31 cellular contexts compared by ENCODE assay signal in the genomic region with DNA sequence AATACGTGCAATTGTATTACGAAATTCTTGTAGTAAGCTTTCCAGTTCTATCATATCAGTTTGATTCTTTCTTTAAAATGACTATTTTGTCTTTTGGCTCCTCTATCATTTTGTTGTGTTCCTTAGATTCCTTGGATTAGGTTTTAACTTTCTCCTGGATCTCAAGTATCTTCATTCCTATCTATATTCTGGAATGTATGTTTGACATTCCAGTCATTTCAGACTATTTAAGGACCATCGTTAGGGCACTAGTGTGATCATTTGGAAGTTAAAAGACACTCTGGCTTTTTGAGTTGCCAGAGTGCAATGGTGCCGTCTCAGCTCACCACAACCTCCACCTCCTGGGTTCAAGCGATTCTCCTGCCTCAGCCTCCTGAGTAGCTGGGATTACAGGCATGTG. TPM values are rescaled to one million over a fixed set of nuclear protein-coding genes. Genes with fewer than 3 reads are reported as not detected.
"Had no signal": no experiment of that assay in that cellular context is flagged by ENCODE, and none has a peak within 500 bp of the region (broad histone marks: within the 10 kb centered on the region; RNA-seq: fewer than 3 reads in every experiment).

No MANE protein-coding gene starts in this region.

- DNase-seq: cortex of kidney; effector memory CD8-positive, alpha-beta T cell; erythroblast; esophagus squamous epithelium; foreskin melanocyte; glutamatergic neuron; heart right ventricle; hippocampal formation; immature natural killer cell; left ventricle myocardium superior; midbrain; naive thymus-derived CD4-positive, alpha-beta T cell; stimulated activated CD4-positive, alpha-beta T cell treated with anti-CD3 and anti-CD28 coated beads, Interleukin-2, amount 100 ng/mL, for 24 hours; stimulated activated CD4-positive, alpha-beta T cell treated with anti-CD3 and anti-CD28 coated beads, Interleukin-4, amount 100 ng/mL, for 4 hours; stimulated activated naive CD8-positive, alpha-beta T cell treated with anti-CD3 and anti-CD28 coated beads, Interleukin-15, Interleukin-2, amounts not matched to agents 100 U/mL and 50 U/mL, for 24 hours; substantia nigra; testis; tibial artery had no signal

- H3K9me3 Mint-ChIP-seq: effector memory CD8-positive, alpha-beta T cell; type B pancreatic cell had no signal

- H2AFZ ChIP-seq: neural progenitor cell, parathyroid adenoma had no signal

- H3K27ac Mint-ChIP-seq: effector memory CD8-positive, alpha-beta T cell; immature natural killer cell; memory B cell; naive thymus-derived CD4-positive, alpha-beta T cell; nephron; neural progenitor cell; progenitor cell of endocrine pancreas; stimulated activated memory B cell treated with anti-CD40 and anti-IgM and Interleukin-4, amounts not matched to agents 10 μg/mL and 1 μg/mL and 100 μg/mL, for 72 hours; type B pancreatic cell had no signal

- H3K4me1 Mint-ChIP-seq: immature natural killer cell; memory B cell; naive thymus-derived CD4-positive, alpha-beta T cell; neural progenitor cell; stimulated activated memory B cell treated with anti-CD40 and anti-IgM and Interleukin-4, amounts not matched to agents 10 μg/mL and 1 μg/mL and 100 μg/mL, for 72 hours had no signal

- H3K27me3 ChIP-seq: heart right ventricle, neural progenitor cell, testis, tibial artery had no signal

- H3K9me3 ChIP-seq: testis had no signal

- H3K36me3 ChIP-seq: esophagus squamous epithelium, heart right ventricle, neural progenitor cell, tibial artery had no signal

- H3K79me2 ChIP-seq: parathyroid adenoma had no signal

- FAIRE-seq: endometrium, keratinocyte had no signal

- H3K36me3 Mint-ChIP-seq: neural progenitor cell, type B pancreatic cell had no signal

- H3K4me3 ChIP-seq: esophagus squamous epithelium, heart right ventricle, lung, neural progenitor cell, testis, tibial artery had no signal

- H3K4me1 ChIP-seq: esophagus squamous epithelium, heart right ventricle, neural progenitor cell, parathyroid adenoma, testis, tibial artery had no signal

- H3K4me3 Mint-ChIP-seq: effector memory CD8-positive, alpha-beta T cell; immature natural killer cell; memory B cell; naive thymus-derived CD4-positive, alpha-beta T cell; nephron; neural progenitor cell; stimulated activated memory B cell treated with anti-CD40 and anti-IgM and Interleukin-4, amounts not matched to agents 10 μg/mL and 1 μg/mL and 100 μg/mL, for 72 hours; type B pancreatic cell had no signal

- H3K9ac ChIP-seq: neural progenitor cell, parathyroid adenoma had no signal

- H3K4me2 ChIP-seq: neural progenitor cell had no signal

- H3K27ac ChIP-seq: esophagus squamous epithelium, heart right ventricle, neural progenitor cell, parathyroid adenoma, testis, tibial artery had no signal

RNA-seq across cellular contexts. Expression of a gene that starts 45.7 kb away (rescaled TPM):
- total RNA-seq: dermis microvascular lymphatic vessel endothelial cell, skeletal muscle tissue, urinary bladder had no signal
- polyA plus RNA-seq: immature natural killer cell; naive thymus-derived CD4-positive, alpha-beta T cell had no signal
